Comparison of ENCODE assay signal across 13 cellular contexts in genomic region chr6:14275493-14275851, GRCh38.
DNase-seq lines count a peak whose midpoint lies in the region; ATAC-seq and TF ChIP-seq lines count a peak whose summit lies in the region.
"Had no signal": no experiment of that assay in that cellular context is flagged by ENCODE, and none has a peak within 500 bp of the region (broad histone marks: within the 10 kb centered on the region; RNA-seq: fewer than 3 reads in every experiment).

No MANE protein-coding gene starts in this region.

- H3K36me3 Mint-ChIP-seq in memory B cell, result peaks cover 3% of the 10 kb centered on the region

- ATAC-seq in Right ventricle myocardium inferior, result peak; percentile 88
- ATAC-seq in memory B cell (ENCODE audit: low read depth), result no peak
- no peak for ATAC-seq in esophagus mucosa
- ATAC-seq: gastrocnemius medialis had no signal

- H3K27ac ChIP-seq in right atrium auricular region (peak overlapping the region in 1 of 2 donors; percentile 25), esophagus muscularis mucosa (replicated peaks in 1 of 4) (no peak overlapping the region)
- H3K27ac ChIP-seq: gastrocnemius medialis, psoas muscle, thoracic aorta had no signal

- WGBS in esophagus muscularis mucosa, result 68% methylated on average over 5 of the region's 9 CpGs

- no peaks in the 10 kb centered on the region for H3K27me3 ChIP-seq in right atrium auricular region
- H3K27me3 ChIP-seq in esophagus muscularis mucosa, result no peaks in the 10 kb centered on the region
- H3K27me3 ChIP-seq: gastrocnemius medialis had no signal

- TF ChIP-seq EP300 in esophagus muscularis mucosa (IDR thresholded peaks at IDR 0.05), result no peak

- TF ChIP-seq CTCF in right atrium auricular region (IDR thresholded peaks at IDR 0.05), result no peak
- no peak for TF ChIP-seq CTCF in esophagus muscularis mucosa (IDR thresholded peaks at IDR 0.05)

- DNase-seq in Right ventricle myocardium inferior (ENCODE audit: missing footprints), result peak; percentile 79
- no peak for DNase-seq in right atrium auricular region (ENCODE audit: low spot score)
- DNase-seq in anterior cingulate cortex (lab: John Stamatoyannopoulos, UW), result peak in 33 of 58 donors; percentile 9 to 71 (median 32)
- DNase-seq in memory B cell (ENCODE audit: low spot score in 2 of 2), result no peak
- DNase-seq in ureter (ENCODE audit: low spot score), result peak; percentile 65
- no peak for DNase-seq in esophagus muscularis mucosa (ENCODE audit: extremely low spot score)
- DNase-seq in MV-4-11 (lab: John Stamatoyannopoulos, UW), result no peak
- DNase-seq: central memory CD4-positive, alpha-beta T cell; gastrocnemius medialis; NCI-H510A; psoas muscle had no signal

- H3K4me3 ChIP-seq in right atrium auricular region (no peak overlapping the region), esophagus muscularis mucosa (no peak overlapping the region)
- H3K4me3 ChIP-seq: gastrocnemius medialis, psoas muscle, thoracic aorta had no signal

- H3K36me3 ChIP-seq in right atrium auricular region, result no peaks in the 10 kb centered on the region
- no peaks in the 10 kb centered on the region for H3K36me3 ChIP-seq in esophagus muscularis mucosa
- H3K36me3 ChIP-seq: gastrocnemius medialis, thoracic aorta had no signal

- no peaks in the 10 kb centered on the region for H3K27me3 Mint-ChIP-seq in memory B cell

- H3K9me3 ChIP-seq in right atrium auricular region, result peaks cover 3 to 4% of the 10 kb centered on the region in 2 donors
- H3K9me3 ChIP-seq in esophagus muscularis mucosa, result peaks cover 0 to 8% (median 0%) of the 10 kb centered on the region in 4 donors
- H3K9me3 ChIP-seq: gastrocnemius medialis, thoracic aorta had no signal

- H3K27ac Mint-ChIP-seq in memory B cell, result peak overlapping the region; percentile 91

- peaks cover 5% of the 10 kb centered on the region for H3K9me3 Mint-ChIP-seq in memory B cell

- intact Hi-C loops in Right ventricle myocardium inferior (cut with DNase I) (no loop called here), esophagus muscularis mucosa (cut with DNase I) (no loop called here)

- H3K4me3 Mint-ChIP-seq in memory B cell, result peak overlapping the region; percentile 24

- TF ChIP-seq POLR2A in esophagus muscularis mucosa (IDR thresholded peaks at IDR 0.05; ENCODE audit: low read depth), result no peak

- H3K4me1 ChIP-seq in right atrium auricular region (peaks cover 0 to 32% of the 10 kb centered on the region in 2 donors), esophagus muscularis mucosa (peaks cover 13 to 21% (median 20%) of the 10 kb centered on the region in 4 donors)
- H3K4me1 ChIP-seq: gastrocnemius medialis had no signal

- peaks cover 45% of the 10 kb centered on the region for H3K4me1 Mint-ChIP-seq in memory B cell

Comparison
In these comparisons a context has a peak if more than half of its experiments do, and no peak if none do; other contexts are left out.
1. DNase-seq: peak in Right ventricle myocardium inferior (single experiment), anterior cingulate cortex (33 of 58) and ureter (single experiment); none in right atrium auricular region (single experiment), memory B cell (0 of 2), esophagus muscularis mucosa (single experiment) and MV-4-11 (single experiment).